Comparison of ENCODE assay signal across 8 cellular contexts in the genomic region with DNA sequence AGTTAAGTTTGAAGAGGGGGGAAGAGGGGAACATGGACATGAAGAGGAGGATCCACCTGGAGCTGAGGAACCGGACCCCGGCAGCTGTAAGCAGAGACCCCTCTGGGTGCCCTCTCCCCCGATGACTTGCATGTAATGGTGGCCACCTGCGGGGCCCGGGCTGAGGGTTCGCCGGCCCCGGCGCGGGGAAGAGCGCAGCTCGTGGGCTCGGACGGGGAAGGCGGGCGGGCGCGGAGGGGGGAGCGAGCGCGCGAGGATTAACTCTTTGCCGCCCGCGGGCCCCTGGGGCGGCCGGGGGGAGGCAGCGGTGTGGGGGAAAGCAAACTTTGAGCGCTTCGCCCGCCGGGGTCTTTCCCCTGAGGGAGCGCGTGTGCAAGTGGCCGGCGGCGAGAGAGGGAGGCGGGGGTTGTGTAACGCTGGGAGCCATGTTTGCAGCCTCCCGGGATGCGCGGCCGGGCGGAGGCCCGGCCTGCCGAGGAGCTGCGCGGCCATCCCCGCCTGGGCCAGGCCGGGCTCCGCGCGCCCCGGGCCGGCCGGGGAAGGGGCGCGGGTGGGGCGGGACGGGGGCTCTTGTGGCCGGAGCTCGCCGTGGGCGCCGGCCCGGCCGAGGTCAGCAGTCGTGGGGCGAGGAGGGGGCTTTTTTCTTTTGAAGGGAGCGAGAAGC. TPM values are rescaled to one million over a fixed set of nuclear protein-coding genes. Genes with fewer than 3 reads are reported as not detected.
DNase-seq lines count a peak whose midpoint lies in the region; ATAC-seq and TF ChIP-seq lines count a peak whose summit lies in the region.

No MANE protein-coding gene starts in this region.

- peaks cover 37% of the 10 kb centered on the region for H3K79me2 ChIP-seq in hepatocyte

- H3K27ac ChIP-seq in hepatocyte (peak overlapping the region; percentile 100), aorta (ENCODE audit: low read depth in 1 of 2, low read length in 2 of 2) (peak overlapping the region; percentile 84 to 90)

- no peaks in the 10 kb centered on the region for H3K27me3 ChIP-seq in hepatocyte
- no peaks in the 10 kb centered on the region for H3K27me3 ChIP-seq in aorta (ENCODE audit: control insufficient read depth in 1 of 2, insufficient read depth in 2 of 2, low read length in 1 of 2)

- in situ Hi-C loops in SK-MEL-5 (cut with HindIII; ENCODE audit: low pct_unique_long_range_greater_than_20kb, low sequenced_read_pairs) = no loop called here

- 2% methylated on average over 18 of the region's 70 CpGs for WGBS in hepatocyte (ENCODE audit: low lambda C conversion rate, missing lambda C conversion rate)
- WGBS in aorta, 2 donors = 1% methylated on average over 57 to 70 of the region's 70 CpGs

- H3K4me3 ChIP-seq in hepatocyte (peak overlapping the region; percentile 100), aorta (ENCODE audit: low read length in 2 of 2) (peak overlapping the region; percentile 98)

- H3K9me3 ChIP-seq in hepatocyte (ENCODE audit: low read depth) = no peaks in the 10 kb centered on the region
- no peaks in the 10 kb centered on the region for H3K9me3 ChIP-seq in aorta (ENCODE audit: control insufficient read depth, low read length)

- ATAC-seq in HG03095 (IDR thresholded peaks at IDR 0.05; ENCODE audit: unreplicated experiment) (peak; percentile 3), aorta (ENCODE audit: low FRiP score) (peak; percentile 67)

- DNase-seq in NCI-H2196 (lab: John Stamatoyannopoulos, UW; ENCODE audit: unreplicated experiment) = peak; percentile 39
- no peak for DNase-seq in NCI-H2196 treated with DMSO at 0.1 percent for 48 hours (lab: John Stamatoyannopoulos, UW; ENCODE audit: unreplicated experiment)
- peak; percentile 53 for DNase-seq in SK-MEL-5 (ENCODE audit: low read depth, low spot score)
- DNase-seq in amygdala (lab: John Stamatoyannopoulos, UW) = peak in 33 of 56 donors; percentile 29 to 92 (median 60)
- DNase-seq in hepatocyte (ENCODE audit: low spot score) = peak; percentile 75
- DNase-seq in retina = peak; percentile 87
- peak; percentile 64 to 85 for DNase-seq in aorta

- H3K9me2 ChIP-seq in hepatocyte (replicated peaks; ENCODE audit: insufficient read depth) = no peaks in the 10 kb centered on the region

- no peak for TF ChIP-seq CTCF in hepatocyte (IDR thresholded peaks at IDR 0.05; ENCODE audit: poor library complexity)

- intact Hi-C loops in aorta (cut with DNase I) = loop anchor here (2.0 to 10.0 kb wide), 5 partner anchors 39 to 274 kb away; a partner anchor contains a TSS

- H3K4me1 ChIP-seq in hepatocyte (ENCODE audit: insufficient read depth) (peaks cover 18% of the 10 kb centered on the region), aorta (ENCODE audit: control insufficient read depth in 1 of 2, insufficient read depth in 2 of 2, low read length in 2 of 2) (peaks cover 0 to 2% of the 10 kb centered on the region in 2 donors)

- H3K4me2 ChIP-seq in hepatocyte = peak overlapping the region; percentile 85

- H4K20me1 ChIP-seq in hepatocyte (ENCODE audit: insufficient read depth, poor library complexity, severe bottlenecking) = peaks cover 19% of the 10 kb centered on the region

- peak overlapping the region; percentile 98 for H2AFZ ChIP-seq in hepatocyte

- H3K36me3 ChIP-seq in hepatocyte (replicated peaks; ENCODE audit: insufficient read depth, low read depth) (no peaks in the 10 kb centered on the region), aorta (ENCODE audit: control insufficient read depth in 1 of 2, insufficient read depth in 2 of 2, low read length in 1 of 2) (no peaks in the 10 kb centered on the region)

RNA-seq across cellular contexts. Expression of a gene that starts 0.5 kb away (rescaled TPM):
- total RNA-seq in SK-MEL-5 (2014; rRNA removed; shearing (Covaris generic)) = 13.6 and 14.4 TPM in 2 replicates
- 124 and 130 TPM in 2 replicates for polyA plus RNA-seq in SK-MEL-5 (2015; cell fraction: cytosol; rRNA removed)
- 25.6 and 30.5 TPM in 2 replicates for polyA plus RNA-seq in SK-MEL-5 (2015; cell fraction: nucleus; rRNA removed)
- total RNA-seq in hepatocyte (15.4 and 18.5 TPM in 2 replicates), aorta (100 to 1,000 TPM in 1 of 2 donors, 10 to 100 TPM in 1; 98.6 to 111 TPM)
- polyA plus RNA-seq in hepatocyte (64.3 and 75.3 TPM in 2 replicates), aorta (100 to 1,000 TPM; 132 to 350 TPM)

RNA-seq across cellular contexts. Expression of a gene that starts 45.7 kb away (rescaled TPM):
- not detected in 2 replicates for total RNA-seq in SK-MEL-5 (2014; rRNA removed; shearing (Covaris generic))
- not detected in 2 replicates for polyA plus RNA-seq in SK-MEL-5 (2015; cell fraction: cytosol; rRNA removed)
- polyA plus RNA-seq in SK-MEL-5 (2015; cell fraction: nucleus; rRNA removed) = not detected in 2 replicates
- not detected in 2 replicates for total RNA-seq in hepatocyte
- polyA plus RNA-seq in hepatocyte = not detected in 2 replicates
- under 1 TPM in 1 of 2 donors, not detected in 1; 0.93 TPM for total RNA-seq in aorta
- polyA plus RNA-seq in aorta = not detected
